8 cellular contexts compared by ENCODE assay signal in the genomic region with DNA sequence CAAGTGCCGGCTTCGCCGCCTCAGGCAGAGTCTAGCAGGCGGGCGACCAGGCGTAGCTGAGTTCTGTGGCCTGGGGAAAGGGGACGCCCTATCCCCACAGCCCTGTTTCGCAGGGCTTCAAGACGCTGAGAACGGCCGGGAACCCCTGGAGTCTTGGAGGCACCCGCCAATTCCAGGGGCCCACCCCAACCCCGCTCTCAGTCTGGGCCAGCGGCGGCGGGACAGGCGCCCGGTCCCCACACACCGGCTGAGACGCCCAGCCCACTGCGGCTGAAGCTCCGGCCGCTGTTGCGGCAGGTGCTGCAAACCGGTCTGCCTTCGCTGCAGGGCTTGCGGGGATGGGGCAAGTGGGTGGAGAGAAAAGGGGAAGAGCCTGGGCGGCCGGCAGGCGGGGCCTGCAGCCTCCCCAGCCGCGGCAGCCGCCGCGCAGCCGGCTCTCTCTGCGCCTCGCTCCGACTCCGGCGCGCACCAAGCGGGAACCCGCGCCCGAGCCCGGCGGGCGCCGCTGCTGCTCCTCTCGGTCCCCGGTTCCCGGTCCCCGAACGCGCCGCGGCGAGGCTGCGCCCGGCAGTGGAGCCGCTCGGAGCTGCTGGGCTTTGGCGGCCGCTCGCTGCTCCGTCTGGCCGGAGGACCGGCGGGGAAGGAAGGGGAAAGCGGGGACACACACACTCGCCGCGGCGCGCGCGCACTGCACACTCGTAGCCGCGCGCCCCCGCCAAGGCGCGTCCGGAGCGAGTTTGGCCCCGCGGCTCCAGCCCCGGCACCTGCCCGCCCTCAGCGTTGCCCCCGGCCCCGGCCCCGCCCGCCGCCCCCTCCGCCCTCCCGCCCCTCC. TPM values are rescaled to one million over a fixed set of nuclear protein-coding genes. Genes with fewer than 3 reads are reported as not detected.
DNase-seq lines count a peak whose midpoint lies in the region; ATAC-seq and TF ChIP-seq lines count a peak whose summit lies in the region.

A gene with protein sequence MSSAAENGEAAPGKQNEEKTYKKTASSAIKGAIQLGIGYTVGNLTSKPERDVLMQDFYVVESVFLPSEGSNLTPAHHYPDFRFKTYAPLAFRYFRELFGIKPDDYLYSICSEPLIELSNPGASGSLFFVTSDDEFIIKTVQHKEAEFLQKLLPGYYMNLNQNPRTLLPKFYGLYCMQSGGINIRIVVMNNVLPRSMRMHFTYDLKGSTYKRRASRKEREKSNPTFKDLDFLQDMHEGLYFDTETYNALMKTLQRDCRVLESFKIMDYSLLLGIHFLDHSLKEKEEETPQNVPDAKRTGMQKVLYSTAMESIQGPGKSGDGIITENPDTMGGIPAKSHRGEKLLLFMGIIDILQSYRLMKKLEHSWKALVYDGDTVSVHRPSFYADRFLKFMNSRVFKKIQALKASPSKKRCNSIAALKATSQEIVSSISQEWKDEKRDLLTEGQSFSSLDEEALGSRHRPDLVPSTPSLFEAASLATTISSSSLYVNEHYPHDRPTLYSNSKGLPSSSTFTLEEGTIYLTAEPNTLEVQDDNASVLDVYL (plus strand): TSS at position 437 of the 832 bp plus-strand sequence. CDS start 117,375 bp downstream, outside the sequence.

- peak within 1 kb of the TSS; percentile 96 to 100 (median 99) for H3K4me2 ChIP-seq in BLaER1 treated with 17β-estradiol and CSF1 and Interleukin-3, amounts not matched to agents 10 nM and 100 nM

- no peaks in the 10 kb centered on the region for H3K9me3 Mint-ChIP-seq in natural killer cell treated with Interleukin-12 subunit alpha and Interleukin-12 subunit beta and Interleukin-15 and Interleukin-18, amount 100 ng/mL, for 72 hours

- intact Hi-C loops in thyroid gland (cut with DNase I), result no loop called here

- H3K27ac Mint-ChIP-seq in natural killer cell treated with Interleukin-12 subunit alpha and Interleukin-12 subunit beta and Interleukin-15 and Interleukin-18, amount 100 ng/mL, for 72 hours, result no peak within 1 kb of the TSS

- H3K9ac ChIP-seq in BLaER1 treated with 17β-estradiol and CSF1 and Interleukin-3, amounts not matched to agents 10 nM and 100 nM, result peak within 1 kb of the TSS; percentile 55 to 80 (median 77)

- H3K27me3 Mint-ChIP-seq in natural killer cell treated with Interleukin-12 subunit alpha and Interleukin-12 subunit beta and Interleukin-15 and Interleukin-18, amount 100 ng/mL, for 72 hours, result peaks cover 50 to 60% of the 10 kb centered on the region in 2 donors

- H3K27ac ChIP-seq in BLaER1 treated with 17β-estradiol and CSF1 and Interleukin-3, amounts not matched to agents 10 nM and 100 nM, result peak within 1 kb of the TSS in 9 of 11 experiments; percentile 43 to 68 (median 51); a peak in 13 of 22 replicates
- H3K27ac ChIP-seq in foreskin keratinocyte (no peak within 1 kb of the TSS), thyroid gland (no peak within 1 kb of the TSS)

- no peaks in the 10 kb centered on the region for H3K36me3 ChIP-seq in BLaER1 treated with 17β-estradiol and CSF1 and Interleukin-3, amounts not matched to agents 10 nM and 100 nM
- no peaks in the 10 kb centered on the region for H3K36me3 ChIP-seq in thyroid gland

- H3K4me3 Mint-ChIP-seq in natural killer cell treated with Interleukin-12 subunit alpha and Interleukin-12 subunit beta and Interleukin-15 and Interleukin-18, amount 100 ng/mL, for 72 hours, result peak within 1 kb of the TSS; percentile 74

- no peaks in the 10 kb centered on the region for H3K36me3 Mint-ChIP-seq in natural killer cell treated with Interleukin-12 subunit alpha and Interleukin-12 subunit beta and Interleukin-15 and Interleukin-18, amount 100 ng/mL, for 72 hours

- H3K4me1 Mint-ChIP-seq in natural killer cell treated with Interleukin-12 subunit alpha and Interleukin-12 subunit beta and Interleukin-15 and Interleukin-18, amount 100 ng/mL, for 72 hours (ENCODE audit: low read depth in 2 of 2), result peaks cover 11% of the 10 kb centered on the region in 2 donors

- H3K4me1 ChIP-seq in BLaER1 treated with 17β-estradiol and CSF1 and Interleukin-3, amounts not matched to agents 10 nM and 100 nM, result peaks cover 14 to 27% (median 22%) of the 10 kb centered on the region in 10 experiments
- H3K4me1 ChIP-seq in foreskin keratinocyte, result no peaks in the 10 kb centered on the region
- H3K4me1 ChIP-seq in thyroid gland, result peaks cover 11 to 13% of the 10 kb centered on the region in 2 donors

- TF ChIP-seq POLR2A in thyroid gland (IDR thresholded peaks at IDR 0.05), result peak in 1 of 2 donors; percentile 39

- ATAC-seq in GM18868 (IDR thresholded peaks at IDR 0.05; ENCODE audit: unreplicated experiment) (peak; percentile 73), HG03066 (IDR thresholded peaks at IDR 0.05; ENCODE audit: low read depth, unreplicated experiment) (peak; percentile 69), foreskin keratinocyte (peak; percentile 98)
- peak; percentile 87 for ATAC-seq in natural killer cell treated with Interleukin-12 subunit alpha and Interleukin-12 subunit beta and Interleukin-15 and Interleukin-18, amount 100 ng/mL, for 72 hours

- H3K9me3 ChIP-seq in BLaER1 treated with 17β-estradiol and CSF1 and Interleukin-3, amounts not matched to agents 10 nM and 100 nM (replicated peaks in 1 of 11), result no peaks in the 10 kb centered on the region
- no peaks in the 10 kb centered on the region for H3K9me3 ChIP-seq in thyroid gland

- peaks cover 29 to 45% (median 36%) of the 10 kb centered on the region in 11 experiments; a peak in 20 of 22 replicates for H3K27me3 ChIP-seq in BLaER1 treated with 17β-estradiol and CSF1 and Interleukin-3, amounts not matched to agents 10 nM and 100 nM
- H3K27me3 ChIP-seq in foreskin keratinocyte (peaks cover 70% of the 10 kb centered on the region), thyroid gland (no peaks in the 10 kb centered on the region)

- H3K4me3 ChIP-seq in BLaER1 treated with 17β-estradiol and CSF1 and Interleukin-3, amounts not matched to agents 10 nM and 100 nM, result peak within 1 kb of the TSS; percentile 68 to 84 (median 77)
- H3K4me3 ChIP-seq in thyroid gland (replicated peaks in 1 of 3), result peak within 1 kb of the TSS; percentile 5 to 38 (median 26)

- peak; percentile 69 for DNase-seq in NCI-H2196 treated with DMSO at 0.1 percent for 48 hours (lab: John Stamatoyannopoulos, UW; ENCODE audit: unreplicated experiment)
- DNase-seq in activated CD8-positive, alpha-beta memory T cell treated with anti-CD3 and anti-CD28 coated beads, Interleukin-2, amount 50 U/mL, for 4 hours, result peak; percentile 16
- DNase-seq in foreskin keratinocyte, result peak; percentile 15 to 39
- no peak for DNase-seq in natural killer cell treated with Interleukin-12 subunit alpha and Interleukin-12 subunit beta and Interleukin-15 and Interleukin-18, amount 100 ng/mL, for 72 hours (ENCODE audit: low spot score)
- peak; percentile 66 to 79 for DNase-seq in thyroid gland

- 0% methylated on average over 47 of the region's 99 CpGs; no CpG with 5 or more reads in 1 of the 2 donors for WGBS in thyroid gland, 2 donors

- no peaks in the 10 kb centered on the region for H4K20me1 ChIP-seq in BLaER1 treated with 17β-estradiol and CSF1 and Interleukin-3, amounts not matched to agents 10 nM and 100 nM

- TF ChIP-seq CTCF in foreskin keratinocyte (conservative IDR thresholded peaks at IDR 0.05) (peak; percentile 15), thyroid gland (IDR thresholded peaks at IDR 0.05) (no peak)

RNA-seq across cellular contexts. Expression of the gene that starts here (rescaled TPM):
- 0.04 TPM in 1 of 2 replicates, not detected in the other for total RNA-seq in foreskin keratinocyte
- not detected in 2 replicates for polyA plus RNA-seq in foreskin keratinocyte
- under 1 TPM; 0.24 to 0.73 TPM for total RNA-seq in natural killer cell treated with Interleukin-12 subunit alpha and Interleukin-12 subunit beta and Interleukin-15 and Interleukin-18, amount 100 ng/mL, for 72 hours
- 1 to 10 TPM in 2 of 4 donors, under 1 TPM in 2; 0.63 to 1.6 (median 0.98) TPM for total RNA-seq in thyroid gland

Comparison
In these comparisons a context has a peak if more than half of its experiments do, and no peak if none do; other contexts are left out.
1. Peak in DNase-seq and ATAC-seq in foreskin keratinocyte; RNA of the gene not detected or under 1 TPM.
2. Peak in ATAC-seq in natural killer cell treated with Interleukin-12 subunit alpha and Interleukin-12 subunit beta and Interleukin-15 and Interleukin-18, amount 100 ng/mL, for 72 hours; RNA of the gene not detected or under 1 TPM.
3. H3K27ac ChIP-seq: peak in BLaER1 treated with 17β-estradiol and CSF1 and Interleukin-3, amounts not matched to agents 10 nM and 100 nM (9 of 11); none in foreskin keratinocyte (single experiment) and thyroid gland (0 of 3).
4. Peak in every context shown above with its lines, with median percentiles within 50 percentile points of each other: ATAC-seq.